ENCODE assay signal across 8 cellular contexts in the genomic region with DNA sequence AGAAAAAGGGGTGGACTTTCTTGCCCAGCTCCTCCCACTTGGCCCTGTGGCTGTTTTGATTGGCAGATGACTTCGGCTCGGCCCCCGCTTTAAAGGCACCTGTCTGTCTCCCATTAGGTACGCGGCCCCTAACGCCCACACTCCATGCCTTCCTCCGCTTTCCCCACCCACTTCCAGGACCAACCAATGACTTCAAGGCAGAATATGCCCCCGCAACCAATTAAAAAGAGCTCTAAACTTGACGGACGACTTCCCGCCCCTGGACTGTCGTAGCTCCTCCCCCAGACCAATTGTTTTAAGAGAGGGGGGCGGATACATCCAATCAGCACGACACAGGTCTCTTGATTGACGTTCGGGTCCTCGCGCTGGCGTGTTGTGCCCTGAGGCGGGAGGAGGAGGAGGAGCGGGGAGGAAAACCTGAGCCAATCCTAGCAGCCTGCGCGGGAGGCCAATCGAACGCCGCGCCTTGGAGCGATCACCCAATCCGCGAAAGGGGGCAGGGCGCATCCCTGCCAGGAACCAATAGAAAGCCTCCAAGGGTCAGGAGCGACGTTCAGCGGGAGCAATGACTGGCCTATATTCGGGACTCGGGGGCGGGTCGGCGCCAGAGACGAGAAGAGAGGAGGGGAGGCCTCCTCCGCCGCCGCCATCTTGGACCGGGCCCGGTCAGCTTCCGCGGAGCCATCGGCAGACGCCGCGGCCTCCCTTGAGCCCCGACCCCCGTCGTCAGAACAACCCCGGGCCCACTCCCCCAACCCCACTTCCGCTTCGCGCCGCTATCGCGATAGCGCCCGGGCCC. TPM values are rescaled to one million over a fixed set of nuclear protein-coding genes. Genes with fewer than 3 reads are reported as not detected.
DNase-seq lines count a peak whose midpoint lies in the region; ATAC-seq, FAIRE-seq and TF ChIP-seq lines count a peak whose summit lies in the region.

A gene (plus strand): TSS at position 649 of the 799 bp plus-strand sequence. CDS start 5,217 bp downstream, outside the sequence.

- H3K9ac ChIP-seq in HepG2 (ENCODE audit: insufficient read depth, low read depth, low read length), result peak within 1 kb of the TSS; percentile 97

- peaks cover 3% of the 10 kb centered on the region for H3K36me3 Mint-ChIP-seq in activated CD4-positive, alpha-beta memory T cell treated with anti-CD3 and anti-CD28 coated beads for 36 hours

- no peaks in the 10 kb centered on the region for H3K27me3 Mint-ChIP-seq in activated CD4-positive, alpha-beta memory T cell treated with anti-CD3 and anti-CD28 coated beads for 36 hours

- H2AFZ ChIP-seq in HepG2 (ENCODE audit: low read length), result peak within 1 kb of the TSS; percentile 72

- no peak for TF ChIP-seq RAD21 in HepG2 (CRISPR knock-in tag; IDR thresholded peaks at IDR 0.05)

- H3K4me1 Mint-ChIP-seq in activated CD4-positive, alpha-beta memory T cell treated with anti-CD3 and anti-CD28 coated beads for 36 hours (ENCODE audit: low read depth), result peaks cover 52% of the 10 kb centered on the region

- H3K9me3 Mint-ChIP-seq in activated CD4-positive, alpha-beta memory T cell treated with anti-CD3 and anti-CD28 coated beads for 36 hours, result no peaks in the 10 kb centered on the region

- no peak for TF ChIP-seq EP300 in HepG2 (IDR thresholded peaks at IDR 0.05; ENCODE audit: low read depth in 2 of 2, low read length in 2 of 2)
- no peak for TF ChIP-seq EP300 in HepG2 (CRISPR knock-in tag; IDR thresholded peaks at IDR 0.05; ENCODE audit: borderline replicate concordance)

- no peaks in the 10 kb centered on the region; a peak in 1 of 5 replicates for H3K27me3 ChIP-seq in HepG2 (ENCODE audit: control insufficient read depth in 1 of 2, insufficient read depth in 2 of 2, low read length in 2 of 2)

- peak; percentile 83 for ATAC-seq in GM19438 (IDR thresholded peaks at IDR 0.05; ENCODE audit: low read depth, unreplicated experiment)
- ATAC-seq in HG03575 (IDR thresholded peaks at IDR 0.05; ENCODE audit: extremely low read depth, insufficient number of reproducible peaks, low FRiP score, unreplicated experiment), result peak; percentile 46
- peak; percentile 88 for ATAC-seq in HepG2

- peak; percentile 78 to 82 for TF ChIP-seq POLR2A in HepG2 (IDR thresholded peaks at IDR 0.05; ENCODE audit: insufficient read depth in 1 of 2, low read depth in 2 of 2, low read length in 2 of 2)

- H3K27ac Mint-ChIP-seq in activated CD4-positive, alpha-beta memory T cell treated with anti-CD3 and anti-CD28 coated beads for 36 hours, result peak within 1 kb of the TSS; percentile 87

- H3K27ac ChIP-seq in HepG2 (ENCODE audit: extremely low read length, insufficient read depth, low read length), result peak within 1 kb of the TSS; percentile 88

- peaks cover 42% of the 10 kb centered on the region for H3K4me1 ChIP-seq in HepG2 (ENCODE audit: insufficient read depth, low read length)

- peak; percentile 99 for DNase-seq in CD1c-positive myeloid dendritic cell (ENCODE audit: extremely low spot score)
- DNase-seq in NCI-H82 treated with DMSO at 0.1 percent for 48 hours (lab: John Stamatoyannopoulos, UW; ENCODE audit: unreplicated experiment), result peak; percentile 100
- peak; percentile 100 for DNase-seq in activated CD4-positive, alpha-beta memory T cell treated with anti-CD3 and anti-CD28 coated beads for 36 hours
- peak; percentile 100 for DNase-seq in dermis microvascular lymphatic vessel endothelial cell (ENCODE audit: low read depth in 2 of 2)
- peak; percentile 100 for DNase-seq in HepG2 (ENCODE audit: low spot score)
- DNase-seq in stimulated activated CD4-positive, alpha-beta T cell treated with anti-CD3 and anti-CD28 coated beads, Interleukin-4, amount 100 ng/mL, for 1 hour, result peak; percentile 98

- peak within 1 kb of the TSS; percentile 74 to 86 (median 82) for H3K4me3 ChIP-seq in HepG2 (replicated peaks in 1 of 3; ENCODE audit: insufficient read depth in 1 of 3, low read depth in 2 of 3, low read length in 3 of 3)

- WGBS in HepG2 (ENCODE audit: low lambda C conversion rate), result 0% methylated on average over 17 of the region's 63 CpGs

- POLR2A ChIA-PET in activated CD4-positive, alpha-beta memory T cell treated with anti-CD3 and anti-CD28 coated beads for 36 hours (lab: Charles Lee), result interaction anchor here (0.8 to 3.0 kb wide), 13 partner anchors 18 to 326 kb away, joined by 3 to 17 read pairs (median 5); a partner anchor contains a TSS
- POLR2A ChIA-PET in HepG2 (lab: Yijun Ruan, JAX), result interaction anchor here (0.7 to 2.8 kb wide), 27 partner anchors 10 to 978 kb away, joined by 3 to 73 read pairs (median 5); a partner anchor contains a TSS

- BruUV-seq in HepG2 (replicated peaks; lab: Mats Ljungman, UMichigan), result no TSS peak

- CTCF ChIA-PET in activated CD4-positive, alpha-beta memory T cell treated with anti-CD3 and anti-CD28 coated beads for 36 hours (lab: Charles Lee), result interaction anchor here (0.6 to 1.6 kb wide), 6 partner anchors 19 to 129 kb away, joined by 3 to 9 read pairs (median 4); a partner anchor contains a TSS
- CTCF ChIA-PET in HepG2 (lab: Yijun Ruan, JAX; ENCODE audit: low intra/inter-chr PET ratio, low total read pairs), result no interaction called here

- H3K4me2 ChIP-seq in HepG2 (ENCODE audit: low read depth, low read length), result peak within 1 kb of the TSS; percentile 94

- intact Hi-C loops in activated CD4-positive, alpha-beta memory T cell treated with anti-CD3 and anti-CD28 coated beads for 36 hours (cut with micrococcal nuclease), result loop anchor here (1.0 kb wide), 6 partner anchors 22 to 268 kb away; a partner anchor contains a TSS
- intact Hi-C loops in HepG2 (cut with micrococcal nuclease; ENCODE audit: unreplicated experiment), result loop anchor here (5.0 kb wide), 1 partner anchor 65 kb away; a partner anchor contains a TSS

- TF ChIP-seq CTCF in HepG2 (CRISPR knock-in tag; IDR thresholded peaks at IDR 0.05), result no peak

- peak within 1 kb of the TSS; percentile 86 for H3K4me3 Mint-ChIP-seq in activated CD4-positive, alpha-beta memory T cell treated with anti-CD3 and anti-CD28 coated beads for 36 hours

- peaks cover 14 to 28% of the 10 kb centered on the region in 2 experiments for H3K36me3 ChIP-seq in HepG2 (replicated peaks in 1 of 2; ENCODE audit: control insufficient read depth in 1 of 2, insufficient read depth in 2 of 2, low read length in 2 of 2)

- H4K20me1 ChIP-seq in HepG2 (ENCODE audit: insufficient read depth, low read length), result peaks cover 8% of the 10 kb centered on the region; the same call in 1 of the 2 replicates

- peaks cover 39% of the 10 kb centered on the region for H3K79me2 ChIP-seq in HepG2 (ENCODE audit: insufficient read depth, low read length)

- peak; percentile 98 for FAIRE-seq in HepG2 (lab: Jason Lieb, UNC)

- peaks cover 5% of the 10 kb centered on the region for H3K9me3 ChIP-seq in HepG2 (ENCODE audit: low read length)

- in situ Hi-C loops in HepG2 (cut with HindIII; ENCODE audit: extremely low pct_ligation_motif_present, low pct_unique_long_range_greater_than_20kb), result no loop called here

TF ChIP-seq in HepG2, 621 proteins besides CTCF, POLR2A, EP300 and RAD21 (continues in another document):
- TF ChIP-seq, protein P1, sequence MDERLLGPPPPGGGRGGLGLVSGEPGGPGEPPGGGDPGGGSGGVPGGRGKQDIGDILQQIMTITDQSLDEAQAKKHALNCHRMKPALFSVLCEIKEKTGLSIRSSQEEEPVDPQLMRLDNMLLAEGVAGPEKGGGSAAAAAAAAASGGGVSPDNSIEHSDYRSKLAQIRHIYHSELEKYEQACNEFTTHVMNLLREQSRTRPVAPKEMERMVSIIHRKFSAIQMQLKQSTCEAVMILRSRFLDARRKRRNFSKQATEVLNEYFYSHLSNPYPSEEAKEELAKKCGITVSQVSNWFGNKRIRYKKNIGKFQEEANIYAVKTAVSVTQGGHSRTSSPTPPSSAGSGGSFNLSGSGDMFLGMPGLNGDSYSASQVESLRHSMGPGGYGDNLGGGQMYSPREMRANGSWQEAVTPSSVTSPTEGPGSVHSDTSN (CRISPR knock-in tag; IDR thresholded peaks at IDR 0.05), result peak; percentile 94
- TF ChIP-seq YEATS2 (CRISPR knock-in tag; IDR thresholded peaks at IDR 0.05; ENCODE audit: borderline replicate concordance), result no peak; the same call in 1 of the 2 replicates
- peak in 1 of 2 experiments; percentile 37; a peak in 1 of 4 replicates for TF ChIP-seq KLF16 (CRISPR knock-in tag; IDR thresholded peaks at IDR 0.05)
- peak; percentile 89 for TF ChIP-seq NFRKB (IDR thresholded peaks at IDR 0.05)
- TF ChIP-seq ATF1 (CRISPR knock-in tag; IDR thresholded peaks at IDR 0.05), result peak; percentile 89
- no peak for TF ChIP-seq ZNF816 (CRISPR knock-in tag; IDR thresholded peaks at IDR 0.05; ENCODE audit: borderline replicate concordance)

RNA-seq across cellular contexts. Expression of the gene that starts here (rescaled TPM):
- total RNA-seq in activated CD4-positive, alpha-beta memory T cell treated with anti-CD3 and anti-CD28 coated beads for 36 hours, result 10 to 100 TPM; 54.6 to 58.7 TPM
- total RNA-seq in dermis microvascular lymphatic vessel endothelial cell, result 4.9 and 6.7 TPM in 2 replicates
- 5.8 and 7.6 TPM in 2 replicates for total RNA-seq in HepG2 (2016; rRNA removed; fragmentation: Illumina TruSeq; extraction: Trizol)
- total RNA-seq in HepG2 (2016; cell fraction: cytosol; rRNA removed; fragmentation: Illumina TruSeq; extraction: Trizol; ENCODE audit: low read depth), result 4.0 and 5.5 TPM in 2 replicates
- 6.1 and 8.1 TPM in 2 replicates for total RNA-seq in HepG2 (2016; cell fraction: insoluble cytoplasmic fraction; rRNA removed; fragmentation: Illumina TruSeq; extraction: Trizol)
- total RNA-seq in HepG2 (2016; cell fraction: membrane; rRNA removed; fragmentation: Illumina TruSeq; extraction: Trizol), result 11.8 and 13.1 TPM in 2 replicates
- total RNA-seq in HepG2 (2016; cell fraction: nucleus; rRNA removed; fragmentation: Illumina TruSeq; extraction: Trizol), result 11.3 and 13.6 TPM in 2 replicates
- polyA plus RNA-seq in HepG2 (2011; rRNA removed), result 4.3 and 4.9 TPM in 2 replicates
- polyA plus RNA-seq in HepG2 (2011; cell fraction: cytosol; rRNA removed), result 4.0 and 4.5 TPM in 2 replicates
- 21.1 and 21.5 TPM in 2 replicates for polyA plus RNA-seq in HepG2 (2011; cell fraction: nucleus; rRNA removed)
- polyA plus RNA-seq in HepG2 (2012), result 18.8 and 22.7 TPM in 2 replicates
- 7.9 TPM in 2 replicates for polyA plus RNA-seq in HepG2 (2016; cell fraction: cytosol; fragmentation: Illumina TruSeq; extraction: Trizol; ENCODE audit: low read depth)
- polyA plus RNA-seq in HepG2 (2016; cell fraction: insoluble cytoplasmic fraction; fragmentation: Illumina TruSeq; extraction: Trizol; ENCODE audit: low read depth), result 25.5 and 38.4 TPM in 2 replicates
- polyA plus RNA-seq in HepG2 (2016; cell fraction: membrane; fragmentation: Illumina TruSeq; extraction: Trizol; ENCODE audit: low read depth), result 11.9 and 12.9 TPM in 2 replicates
- polyA plus RNA-seq in HepG2 (2016; cell fraction: nucleus; fragmentation: Illumina TruSeq; extraction: Trizol; ENCODE audit: insufficient read depth, low read depth), result 58.2 and 71.4 TPM in 2 replicates
- 6.7 and 8.6 TPM in 2 replicates for polyA minus RNA-seq in HepG2 (2011; rRNA and poly(A)+ RNA removed; ENCODE audit: low replicate concordance)
- 13.1 and 16.9 TPM in 2 replicates for polyA minus RNA-seq in HepG2 (2011; cell fraction: cytosol; rRNA and poly(A)+ RNA removed)
- 7.5 and 10.3 TPM in 2 replicates for polyA minus RNA-seq in HepG2 (2011; cell fraction: nucleus; rRNA and poly(A)+ RNA removed)

Comparison
In these comparisons a context has a peak if more than half of its experiments do, and no peak if none do; other contexts are left out.
1. Peak in every context shown above with its lines: DNase-seq, ATAC-seq, H3K4me3 ChIP-seq and H3K27ac ChIP-seq.